ENCODE assay signal across 2 cellular contexts in genomic region chr20:62326959-62327725, GRCh38.
TF ChIP-seq lines count a peak whose summit lies in the region.

No MANE protein-coding gene starts in this region.

TF ChIP-seq in HepG2, 621 proteins besides CTCF, POLR2A, EP300 and RAD21:
- TF ChIP-seq ZNF768 (CRISPR knock-in tag; IDR thresholded peaks at IDR 0.05) (peak; percentile 23; the same call in 1 of the 2 replicates), ZNF30 (CRISPR knock-in tag; IDR thresholded peaks at IDR 0.05) (no peak), AGO2 (optimal IDR thresholded peaks at IDR 0.05; ENCODE audit: low read depth, low read length) (peak; percentile 57), RBFOX2 (IDR thresholded peaks at IDR 0.05; ENCODE audit: low read depth, low read length) (peak; percentile 48; the same call in 1 of the 2 replicates), STAT5B (CRISPR knock-in tag; IDR thresholded peaks at IDR 0.05) (no peak), RBM22 (optimal IDR thresholded peaks at IDR 0.05; ENCODE audit: low read length) (peak; percentile 30), FOSL2 (CRISPR knock-in tag; IDR thresholded peaks at IDR 0.05) (no peak)

TF ChIP-seq in endothelial cell of umbilical vein, 7 proteins besides CTCF, POLR2A, EP300 and RAD21:
- TF ChIP-seq EZH2 (IDR thresholded peaks at IDR 0.05; ENCODE audit: borderline replicate concordance, low read depth, low read length, severe bottlenecking) (no peak), POLR2AphosphoS5 (IDR thresholded peaks at IDR 0.05; ENCODE audit: insufficient read depth, low read depth, low read length) (no peak), MAX (IDR thresholded peaks at IDR 0.05; ENCODE audit: insufficient read depth, insufficient read length) (no peak), JUN (IDR thresholded peaks at IDR 0.05; ENCODE audit: borderline replicate concordance, insufficient read depth, insufficient read length, low read depth) (no peak), GATA2 (IDR thresholded peaks at IDR 0.05; ENCODE audit: insufficient read depth, insufficient read length, low read depth, low read length) (no peak), FOS (IDR thresholded peaks at IDR 0.05; ENCODE audit: borderline replicate concordance, insufficient read depth, low read length) (no peak), MYC (IDR thresholded peaks at IDR 0.05; ENCODE audit: low read depth, low read length) (no peak)
